In genomic region chr5:173563246-173563645, GRCh38 we compare ENCODE assay signal across 19 cellular contexts. TPM values are rescaled to one million over a fixed set of nuclear protein-coding genes. Genes with fewer than 3 reads are reported as not detected.
DNase-seq lines count a peak whose midpoint lies in the region; ATAC-seq, FAIRE-seq and TF ChIP-seq lines count a peak whose summit lies in the region.
"Had no signal": no experiment of that assay in that cellular context is flagged by ENCODE, and none has a peak within 500 bp of the region (broad histone marks: within the 10 kb centered on the region; RNA-seq: fewer than 3 reads in every experiment).

No MANE protein-coding gene starts in this region.

- TF ChIP-seq CTCF in IMR-90 (conservative IDR thresholded peaks at IDR 0.05; ENCODE audit: low read depth, low read length) (no peak), fibroblast of the aortic adventitia (IDR thresholded peaks at IDR 0.05; ENCODE audit: insufficient read depth, low read length) (no peak), sigmoid colon (IDR thresholded peaks at IDR 0.05) (no peak), pancreas (IDR thresholded peaks at IDR 0.05) (no peak)

- no peaks in the 10 kb centered on the region for H4K20me1 ChIP-seq in IMR-90 (ENCODE audit: insufficient read depth, low read length)

- TF ChIP-seq EP300 in sigmoid colon (IDR thresholded peaks at IDR 0.05) = no peak

- 100% methylated on average over 1 of the region's 6 CpGs; no CpG with 5 or more reads in 1 of the 2 experiments for WGBS in IMR-90 (ENCODE audit: extremely low coverage in 2 of 2, insufficient read length in 1 of 2), 2 experiments
- 80 to 90% methylated on average over 6 of the region's 6 CpGs for WGBS in sigmoid colon, 2 donors
- 59 to 61% methylated on average over 6 of the region's 6 CpGs for WGBS in pancreas, 2 donors

- H2BK120ac ChIP-seq in IMR-90 (ENCODE audit: low read depth, low read length) = no peak overlapping the region

- no peak for ATAC-seq in IMR-90 (ENCODE audit: low read depth)
- ATAC-seq in pancreas = no peak
- ATAC-seq: GM12878 had no signal

- no peak overlapping the region for H3K4me3 ChIP-seq in IMR-90 (ENCODE audit: insufficient read depth, low read depth, low read length)
- no peak overlapping the region for H3K4me3 ChIP-seq in fibroblast of the aortic adventitia (ENCODE audit: low read depth, low read length)
- H3K4me3 ChIP-seq in sigmoid colon = no peak overlapping the region
- H3K4me3 ChIP-seq in pancreas = no peak overlapping the region
- H3K4me3 ChIP-seq: GM12878, HAP-1 had no signal

- no peak overlapping the region for H2AK5ac ChIP-seq in IMR-90 (ENCODE audit: low read depth, low read length)

- H3K9me3 ChIP-seq in IMR-90 (ENCODE audit: control insufficient read depth, insufficient read depth, low read length) (peaks cover 9% of the 10 kb centered on the region), sigmoid colon (peaks cover 0 to 6% (median under 1%) of the 10 kb centered on the region in 4 donors), pancreas (no peaks in the 10 kb centered on the region)
- H3K9me3 ChIP-seq: HAP-1 had no signal

- no peak overlapping the region for H3K4me2 ChIP-seq in IMR-90 (ENCODE audit: low read depth, low read length)

- no peaks in the 10 kb centered on the region for H3K79me1 ChIP-seq in IMR-90 (ENCODE audit: low read depth in 1 of 2, low read length in 2 of 2)

- dilution Hi-C loops in IMR-90 (cut with HindIII; ENCODE audit: low sequenced_read_pairs, unreplicated experiment) = no loop called here

- intact Hi-C loops in IMR-90 (cut with micrococcal nuclease) = no loop called here
- intact Hi-C loops in sigmoid colon (cut with DNase I) = no loop called here
- intact Hi-C loops in pancreas (cut with DNase I) = no loop called here

- POLR2A ChIA-PET in IMR-90 (lab: Charles Lee; ENCODE audit: unreplicated experiment) = no interaction called here

- no peak overlapping the region for H3K56ac ChIP-seq in IMR-90 (ENCODE audit: extremely low read depth, insufficient read depth, low read length)

- DNase-seq in IMR-90 = peak; percentile 15
- DNase-seq in amniotic epithelial cell (ENCODE audit: low read depth) = peak; percentile 48
- peak; percentile 43 for DNase-seq in fibroblast of the aortic adventitia (ENCODE audit: low read depth)
- DNase-seq in sigmoid colon = peak; percentile 22
- no peak for DNase-seq in pancreas
- no peak for DNase-seq in middle frontal gyrus (ENCODE audit: extremely low spot score, low spot score)
- DNase-seq in frontal cortex (ENCODE audit: low spot score in 2 of 2) = no peak
- DNase-seq: C1 segment of cervical spinal cord; Calu3; CD4-positive, alpha-beta memory T cell; COR-L47; DMS53; DMS79 treated with DMSO at 0.1 percent for 48 hours; GOT3; HFFc6 had no signal

- no peak overlapping the region for H2AK9ac ChIP-seq in IMR-90 (replicated peaks; ENCODE audit: low read depth, low read length, poor library complexity)

- no peak overlapping the region; the same call in 1 of the 2 replicates for H3K4ac ChIP-seq in IMR-90 (ENCODE audit: low read depth, low read length)

- H3K27ac ChIP-seq in IMR-90 (ENCODE audit: insufficient read depth, low read length) = no peak overlapping the region
- no peak overlapping the region for H3K27ac ChIP-seq in sigmoid colon
- H3K27ac ChIP-seq in pancreas = no peak overlapping the region

- H2BK15ac ChIP-seq in IMR-90 (ENCODE audit: low read depth, low read length) = no peak overlapping the region

- no peak overlapping the region for H3K14ac ChIP-seq in IMR-90 (replicated peaks; ENCODE audit: low read depth, low read length)

- no peak overlapping the region for H3K9ac ChIP-seq in IMR-90 (ENCODE audit: low read depth, low read length)

- H3K23ac ChIP-seq in IMR-90 (ENCODE audit: low read depth, low read length) = no peak overlapping the region

- TF ChIP-seq POLR2A in IMR-90 (IDR thresholded peaks at IDR 0.05; ENCODE audit: low read depth, low read length) (no peak), sigmoid colon (IDR thresholded peaks at IDR 0.05) (no peak)

- in situ Hi-C loops in IMR-90 (cut with MboI; ENCODE audit: low sequenced_read_pairs) = loop anchor here (10.0 kb wide), 1 partner anchor 598 kb away; no protein-coding TSS in a partner anchor

- no peak for TF ChIP-seq RAD21 in IMR-90 (IDR thresholded peaks at IDR 0.05; ENCODE audit: low read length)

- H2BK20ac ChIP-seq in IMR-90 (ENCODE audit: low read depth, low read length) = no peak overlapping the region; the same call in 1 of the 2 replicates

- H4K91ac ChIP-seq in IMR-90 (ENCODE audit: insufficient read depth, low read depth, low read length) = no peak overlapping the region

- H3K4me1 ChIP-seq in IMR-90 (ENCODE audit: control insufficient read depth, insufficient read depth, low read length) (no peaks in the 10 kb centered on the region; the same call in 1 of the 2 replicates), sigmoid colon (peaks cover 0 to 3% (median 0%) of the 10 kb centered on the region in 4 donors), pancreas (no peaks in the 10 kb centered on the region)
- H3K4me1 ChIP-seq: HAP-1 had no signal

- no peak overlapping the region for H2AFZ ChIP-seq in IMR-90 (replicated peaks; ENCODE audit: low read length, poor library complexity)

- no peaks in the 10 kb centered on the region for H3K36me3 ChIP-seq in IMR-90 (ENCODE audit: control insufficient read depth, insufficient read depth, low read length)
- H3K36me3 ChIP-seq in sigmoid colon = no peaks in the 10 kb centered on the region
- H3K36me3 ChIP-seq in pancreas = no peaks in the 10 kb centered on the region
- H3K36me3 ChIP-seq: HAP-1 had no signal

- no peaks in the 10 kb centered on the region for H3K27me3 ChIP-seq in IMR-90 (ENCODE audit: control insufficient read depth, insufficient read depth, low read length)
- no peaks in the 10 kb centered on the region for H3K27me3 ChIP-seq in sigmoid colon
- H3K27me3 ChIP-seq in pancreas = no peaks in the 10 kb centered on the region

- H3K18ac ChIP-seq in IMR-90 (ENCODE audit: low read depth, low read length) = no peak overlapping the region

- H2BK5ac ChIP-seq in IMR-90 (ENCODE audit: low read depth, low read length, poor library complexity, severe bottlenecking) = no peak overlapping the region

- no peak overlapping the region for H4K5ac ChIP-seq in IMR-90 (ENCODE audit: low read depth, low read length)

- no peak for FAIRE-seq in pancreas (lab: Jason Lieb, UNC)
- no peak for FAIRE-seq in frontal cortex (lab: Jason Lieb, UNC)
- FAIRE-seq: G401.6, GM12878, H54 had no signal

- CTCF ChIA-PET in IMR-90 (lab: Yijun Ruan, JAX) = no interaction called here

- 0 out of 2 replicates have a peak, but pooled peaks cover 4% of the 10 kb centered on the region for H3K9me1 ChIP-seq in IMR-90 (ENCODE audit: insufficient read depth, low read length)

- no TSS peak for BruUV-seq in IMR-90 (replicated peaks; lab: Mats Ljungman, UMichigan)

- no peak overlapping the region for H4K8ac ChIP-seq in IMR-90 (ENCODE audit: low read depth in 2 of 2, low read length in 2 of 2)

TF ChIP-seq in IMR-90, 13 proteins besides CTCF, POLR2A, EP300 and RAD21:
- no peak for TF ChIP-seq USF2 (IDR thresholded peaks at IDR 0.05; ENCODE audit: low read depth, low read length)
- no peak for TF ChIP-seq RCOR1 (IDR thresholded peaks at IDR 0.05; ENCODE audit: insufficient replicate concordance, low read length)
- TF ChIP-seq RFX5 (IDR thresholded peaks at IDR 0.05; ENCODE audit: low read depth, low read length) = no peak
- no peak for TF ChIP-seq NFE2L2 (IDR thresholded peaks at IDR 0.05; ENCODE audit: low read depth, low read length)
- TF ChIP-seq SMC3 (IDR thresholded peaks at IDR 0.05; ENCODE audit: low read depth, low read length) = no peak
- TF ChIP-seq CHD1 (IDR thresholded peaks at IDR 0.05; ENCODE audit: low read depth, low read length) = no peak
- no peak for TF ChIP-seq MXI1 (IDR thresholded peaks at IDR 0.05; ENCODE audit: borderline replicate concordance, low read depth, low read length)
- TF ChIP-seq BHLHE40 (IDR thresholded peaks at IDR 0.05; ENCODE audit: low read depth, low read length) = no peak
- TF ChIP-seq MAFK (IDR thresholded peaks at IDR 0.05; ENCODE audit: low read depth, low read length) = no peak
- no peak for TF ChIP-seq CEBPB (IDR thresholded peaks at IDR 0.05; ENCODE audit: low read depth, low read length)
- TF ChIP-seq FOS (IDR thresholded peaks at IDR 0.05; ENCODE audit: low read depth, low read length) = no peak
- TF ChIP-seq ELK1 (IDR thresholded peaks at IDR 0.05; ENCODE audit: borderline replicate concordance, low read depth, low read length) = no peak
- TF ChIP-seq MAZ (IDR thresholded peaks at IDR 0.05; ENCODE audit: borderline replicate concordance, low read depth, low read length) = no peak

RNA-seq across cellular contexts. Expression of gene BOD1, which starts 53.2 kb away (rescaled TPM):
- total RNA-seq in IMR-90 (2012; rRNA removed) = 71.7 and 74.7 TPM in 2 replicates
- polyA plus RNA-seq in IMR-90 (2012; rRNA removed) = 48.5 and 57.9 TPM in 2 replicates
- polyA plus RNA-seq in IMR-90 (2012; cell fraction: cytosol; rRNA removed) = 24.1 and 26.3 TPM in 2 replicates
- 36.9 and 116 TPM in 2 replicates for polyA plus RNA-seq in IMR-90 (2012; cell fraction: nucleus; rRNA removed; ENCODE audit: low replicate concordance)
- total RNA-seq in fibroblast of the aortic adventitia (ENCODE audit: low replicate concordance) = 63.7 and 68.9 TPM in 2 replicates
- 10 to 100 TPM; 39.3 to 71.3 (median 54.3) TPM for total RNA-seq in sigmoid colon
- polyA plus RNA-seq in sigmoid colon = 10 to 100 TPM; 17.6 to 37.2 (median 31.0) TPM
- 10 to 100 TPM; 24.1 to 31.6 (median 27.4) TPM for total RNA-seq in pancreas
- polyA plus RNA-seq in pancreas = 10 to 100 TPM; 21.5 to 42.5 TPM
- total RNA-seq in frontal cortex = 54.2 TPM

Comparison
In these comparisons a context has a peak if more than half of its experiments do, and no peak if none do; other contexts are left out.
1. DNase-seq: peak in IMR-90 (single experiment), amniotic epithelial cell (single experiment), fibroblast of the aortic adventitia (single experiment) and sigmoid colon (single experiment); none in pancreas (0 of 6), middle frontal gyrus (single experiment) and frontal cortex (0 of 2).